Comparison of ENCODE assay signal across 12 cellular contexts in genomic region chr5:142360607-142361120, GRCh38. TPM values are rescaled to one million over a fixed set of nuclear protein-coding genes. Genes with fewer than 3 reads are reported as not detected.
A peak's percentile ranks its signal among the peaks of the same experiment; 100 is the strongest.
DNase-seq lines count a peak whose midpoint lies in the region; ATAC-seq and TF ChIP-seq lines count a peak whose summit lies in the region.
"Had no signal": no experiment of that assay in that cellular context is flagged by ENCODE, and none has a peak within 500 bp of the region (broad histone marks: within the 10 kb centered on the region; RNA-seq: fewer than 3 reads in every experiment).

No MANE protein-coding gene starts in this region.

- H3K36me3 Mint-ChIP-seq in activated naive CD4-positive, alpha-beta T cell treated with anti-CD3 and anti-CD28 coated beads for 36 hours (ENCODE audit: low read depth), result no peaks in the 10 kb centered on the region
- no peaks in the 10 kb centered on the region for H3K36me3 Mint-ChIP-seq in activated T-cell treated with anti-CD3 and anti-CD28 coated beads, Interleukin-2, amount 50 U/mL, for 24 hours (ENCODE audit: low read depth)

- no peaks in the 10 kb centered on the region for H3K27me3 ChIP-seq in smooth muscle cell (ENCODE audit: low read depth)

- peaks cover 15% of the 10 kb centered on the region for H3K4me1 ChIP-seq in smooth muscle cell (ENCODE audit: low read depth)

- H4K20me1 ChIP-seq in smooth muscle cell (ENCODE audit: low read depth), result no peaks in the 10 kb centered on the region

- no peaks in the 10 kb centered on the region for H3F3A ChIP-seq in smooth muscle cell (ENCODE audit: low read depth)

- intact Hi-C loops in activated naive CD4-positive, alpha-beta T cell treated with anti-CD3 and anti-CD28 coated beads for 36 hours (cut with micrococcal nuclease), result no loop called here

- H3K79me2 ChIP-seq in smooth muscle cell (ENCODE audit: low read depth), result no peaks in the 10 kb centered on the region

- no peak overlapping the region for H3K27ac Mint-ChIP-seq in activated naive CD4-positive, alpha-beta T cell treated with anti-CD3 and anti-CD28 coated beads for 36 hours
- no peak overlapping the region for H3K27ac Mint-ChIP-seq in activated T-cell treated with anti-CD3 and anti-CD28 coated beads, Interleukin-2, amount 50 U/mL, for 24 hours
- H3K27ac Mint-ChIP-seq: dendritic cell treated with granulocyte-macrophage colony-stimulating factor and Interleukin-4, amounts not matched to agents 40 ng/mL and 50 ng/mL, for 4 days; T-helper 2 cell treated with Interferon-gamma antibody and Interleukin-4, amounts not matched to agents 5 μg/mL and 100 μg/mL, for 36 hours had no signal

- CTCF ChIA-PET in activated naive CD4-positive, alpha-beta T cell treated with anti-CD3 and anti-CD28 coated beads for 36 hours (lab: Charles Lee), result no interaction called here

- H3K27me3 Mint-ChIP-seq in activated naive CD4-positive, alpha-beta T cell treated with anti-CD3 and anti-CD28 coated beads for 36 hours (ENCODE audit: low read depth), result no peaks in the 10 kb centered on the region
- H3K27me3 Mint-ChIP-seq in activated T-cell treated with anti-CD3 and anti-CD28 coated beads, Interleukin-2, amount 50 U/mL, for 24 hours, result no peaks in the 10 kb centered on the region
- H3K27me3 Mint-ChIP-seq: CD4-positive, alpha-beta memory T cell had no signal

- TF ChIP-seq CTCF in fibroblast of villous mesenchyme (IDR thresholded peaks at IDR 0.05; ENCODE audit: insufficient read depth, low read depth, low read length), result no peak
- no peak for TF ChIP-seq CTCF in smooth muscle cell (IDR thresholded peaks at IDR 0.05; ENCODE audit: borderline replicate concordance, insufficient read depth, poor library complexity, severe bottlenecking)

- no peaks in the 10 kb centered on the region for H3K9me3 Mint-ChIP-seq in activated naive CD4-positive, alpha-beta T cell treated with anti-CD3 and anti-CD28 coated beads for 36 hours
- no peaks in the 10 kb centered on the region for H3K9me3 Mint-ChIP-seq in activated T-cell treated with anti-CD3 and anti-CD28 coated beads, Interleukin-2, amount 50 U/mL, for 24 hours
- H3K9me3 Mint-ChIP-seq: T-helper 2 cell treated with Interferon-gamma antibody and Interleukin-4, amounts not matched to agents 5 μg/mL and 100 μg/mL, for 36 hours had no signal

- no peak overlapping the region for H2AFZ ChIP-seq in smooth muscle cell (ENCODE audit: low read depth)

- 12% methylated on average over 12 of the region's 12 CpGs for WGBS in smooth muscle cell (ENCODE audit: low lambda C conversion rate)

- H3K4me2 ChIP-seq in smooth muscle cell, result peak overlapping the region; percentile 75

- no peaks in the 10 kb centered on the region for H3K9me3 ChIP-seq in smooth muscle cell (replicated peaks; ENCODE audit: low read depth)
- H3K9me3 ChIP-seq: thoracic aorta had no signal

- no peak overlapping the region for H3K9ac ChIP-seq in smooth muscle cell (ENCODE audit: low read depth)

- DNase-seq in activated naive CD4-positive, alpha-beta T cell treated with anti-CD3 and anti-CD28 coated beads for 36 hours, result peak; percentile 14
- DNase-seq in activated naive CD4-positive, alpha-beta T cell (lab: John Stamatoyannopoulos, UW), result no peak
- DNase-seq in RKO (ENCODE audit: low spot score) (peak; percentile 97), fibroblast of villous mesenchyme (ENCODE audit: low read depth) (peak; percentile 68), smooth muscle cell (lab: John Stamatoyannopoulos, UW; ENCODE audit: unreplicated experiment) (no peak), occipital lobe (lab: John Stamatoyannopoulos, UW) (no peak)
- DNase-seq in activated T-cell treated with anti-CD3 and anti-CD28 coated beads, Interleukin-2, amount 50 U/mL, for 24 hours, result no peak
- DNase-seq: CD4-positive, alpha-beta memory T cell had no signal

- H3K4me3 ChIP-seq in fibroblast of villous mesenchyme (ENCODE audit: low read depth, low read length), result no peak overlapping the region
- no peak overlapping the region for H3K4me3 ChIP-seq in smooth muscle cell
- H3K4me3 ChIP-seq: thoracic aorta had no signal

- ATAC-seq in GM19328 (IDR thresholded peaks at IDR 0.05; ENCODE audit: unreplicated experiment), result no peak

- H3K36me3 ChIP-seq in smooth muscle cell (ENCODE audit: low read depth), result no peaks in the 10 kb centered on the region
- H3K36me3 ChIP-seq: thoracic aorta had no signal

- peaks cover 44% of the 10 kb centered on the region for H3K4me1 Mint-ChIP-seq in activated naive CD4-positive, alpha-beta T cell treated with anti-CD3 and anti-CD28 coated beads for 36 hours (ENCODE audit: low read depth)
- H3K4me1 Mint-ChIP-seq in activated T-cell treated with anti-CD3 and anti-CD28 coated beads, Interleukin-2, amount 50 U/mL, for 24 hours (ENCODE audit: low read depth), result peaks cover 49% of the 10 kb centered on the region

- no peak overlapping the region for H3K27ac ChIP-seq in smooth muscle cell (ENCODE audit: low read depth)
- H3K27ac ChIP-seq: thoracic aorta had no signal

- H3K4me3 Mint-ChIP-seq in activated naive CD4-positive, alpha-beta T cell treated with anti-CD3 and anti-CD28 coated beads for 36 hours, result no peak overlapping the region
- no peak overlapping the region for H3K4me3 Mint-ChIP-seq in activated T-cell treated with anti-CD3 and anti-CD28 coated beads, Interleukin-2, amount 50 U/mL, for 24 hours
- H3K4me3 Mint-ChIP-seq: dendritic cell treated with granulocyte-macrophage colony-stimulating factor and Interleukin-4, amounts not matched to agents 40 ng/mL and 50 ng/mL, for 4 days; T-helper 2 cell treated with Interferon-gamma antibody and Interleukin-4, amounts not matched to agents 5 μg/mL and 100 μg/mL, for 36 hours had no signal

RNA-seq across cellular contexts. Expression of gene SPRY4, which starts 35.8 kb away (rescaled TPM):
- total RNA-seq in activated naive CD4-positive, alpha-beta T cell treated with anti-CD3 and anti-CD28 coated beads for 36 hours, result under 1 TPM; 0.31 to 0.67 TPM
- total RNA-seq in fibroblast of villous mesenchyme, result 22.9 and 23.2 TPM in 2 replicates
- total RNA-seq in smooth muscle cell, result 62.7 and 74.2 TPM in 2 replicates
- polyA plus RNA-seq in smooth muscle cell, result 47.4 and 49.3 TPM in 2 replicates
- 3.3 TPM for total RNA-seq in occipital lobe
- total RNA-seq: CD4-positive, alpha-beta memory T cell had no signal
- polyA plus RNA-seq: CD4-positive, alpha-beta memory T cell had no signal

Comparison
In these comparisons a context has a peak if more than half of its experiments do, and no peak if none do; other contexts are left out.
1. DNase-seq: peak in activated naive CD4-positive, alpha-beta T cell treated with anti-CD3 and anti-CD28 coated beads for 36 hours (single experiment), RKO (single experiment) and fibroblast of villous mesenchyme (single experiment); none in activated naive CD4-positive, alpha-beta T cell (0 of 4), smooth muscle cell (single experiment), activated T-cell treated with anti-CD3 and anti-CD28 coated beads, Interleukin-2, amount 50 U/mL, for 24 hours (single experiment) and occipital lobe (single experiment).